Comparison of ENCODE assay signal across 8 cellular contexts in genomic region chr17:38333635-38334295, GRCh38. TPM values are rescaled to one million over a fixed set of nuclear protein-coding genes. Genes with fewer than 3 reads are reported as not detected.
DNase-seq lines count a peak whose midpoint lies in the region; ATAC-seq and TF ChIP-seq lines count a peak whose summit lies in the region.

No MANE protein-coding gene starts in this region.

- no peaks in the 10 kb centered on the region for H3K4me1 Mint-ChIP-seq in activated CD4-positive, alpha-beta memory T cell treated with anti-CD3 and anti-CD28 coated beads, Interleukin-2, amount 10 ng/mL, durations not matched to agents 7 days and 5 days

- H3K9me3 Mint-ChIP-seq in activated CD4-positive, alpha-beta memory T cell treated with anti-CD3 and anti-CD28 coated beads, Interleukin-2, amount 10 ng/mL, durations not matched to agents 7 days and 5 days: no peaks in the 10 kb centered on the region

- H3K4me3 Mint-ChIP-seq in activated CD4-positive, alpha-beta memory T cell treated with anti-CD3 and anti-CD28 coated beads, Interleukin-2, amount 10 ng/mL, durations not matched to agents 7 days and 5 days: no peak overlapping the region

- H3K27ac Mint-ChIP-seq in activated CD4-positive, alpha-beta memory T cell treated with anti-CD3 and anti-CD28 coated beads, Interleukin-2, amount 10 ng/mL, durations not matched to agents 7 days and 5 days: no peak overlapping the region

- DNase-seq in DMS 273 (lab: John Stamatoyannopoulos, UW; ENCODE audit: unreplicated experiment): peak; percentile 74
- DNase-seq in DMS 273 treated with DMSO at 0.1 percent for 48 hours (lab: John Stamatoyannopoulos, UW): no peak
- peak; percentile 47 to 53 for DNase-seq in Kasumi-1 (lab: John Stamatoyannopoulos, UW)
- DNase-seq in activated CD4-positive, alpha-beta memory T cell treated with anti-CD3 and anti-CD28 coated beads, Interleukin-2, amount 10 ng/mL, durations not matched to agents 7 days and 5 days: peak; percentile 64
- DNase-seq in fibroblast of villous mesenchyme (ENCODE audit: low read depth): no peak
- peak; percentile 30 for DNase-seq in stimulated activated CD4-positive, alpha-beta T cell treated with anti-CD3 and anti-CD28 coated beads, Interleukin-4, amount 100 ng/mL, for 24 hours

- CTCF ChIA-PET in activated CD4-positive, alpha-beta memory T cell treated with anti-CD3 and anti-CD28 coated beads, Interleukin-2, amount 10 ng/mL, durations not matched to agents 7 days and 5 days (lab: Charles Lee): interaction anchor here (0.7 to 4.7 kb wide), 8 partner anchors 9 to 80 kb away, joined by 3 to 19 read pairs (median 6); partner anchors contain the start of gene SOCS7

- no peak overlapping the region for H3K4me3 ChIP-seq in fibroblast of villous mesenchyme (ENCODE audit: low read depth, low read length)

- H3K27me3 Mint-ChIP-seq in activated CD4-positive, alpha-beta memory T cell treated with anti-CD3 and anti-CD28 coated beads, Interleukin-2, amount 10 ng/mL, durations not matched to agents 7 days and 5 days: peaks cover 2% of the 10 kb centered on the region

- POLR2A ChIA-PET in activated CD4-positive, alpha-beta memory T cell treated with anti-CD3 and anti-CD28 coated beads, Interleukin-2, amount 10 ng/mL, durations not matched to agents 7 days and 5 days (lab: Charles Lee): no interaction called here

- no peaks in the 10 kb centered on the region for H3K36me3 Mint-ChIP-seq in activated CD4-positive, alpha-beta memory T cell treated with anti-CD3 and anti-CD28 coated beads, Interleukin-2, amount 10 ng/mL, durations not matched to agents 7 days and 5 days (ENCODE audit: low read depth)

- no peak for ATAC-seq in GM19455 (IDR thresholded peaks at IDR 0.05; ENCODE audit: unreplicated experiment)
- ATAC-seq in HG02870 (IDR thresholded peaks at IDR 0.05; ENCODE audit: unreplicated experiment): no peak

- TF ChIP-seq CTCF in fibroblast of villous mesenchyme (IDR thresholded peaks at IDR 0.05; ENCODE audit: insufficient read depth, low read depth, low read length): peak; percentile 76

RNA-seq across cellular contexts. Expression of gene GPR179, which starts 10.0 kb away (rescaled TPM):
- total RNA-seq in activated CD4-positive, alpha-beta memory T cell treated with anti-CD3 and anti-CD28 coated beads, Interleukin-2, amount 10 ng/mL, durations not matched to agents 7 days and 5 days: under 1 TPM in 1 of 2 experiments, not detected in 1; 0.08 TPM
- total RNA-seq in fibroblast of villous mesenchyme: under 0.01 TPM in 1 of 2 replicates, not detected in the other

RNA-seq across cellular contexts. Expression of gene SOCS7, which starts 17.9 kb away (rescaled TPM):
- total RNA-seq in activated CD4-positive, alpha-beta memory T cell treated with anti-CD3 and anti-CD28 coated beads, Interleukin-2, amount 10 ng/mL, durations not matched to agents 7 days and 5 days: 10 to 100 TPM; 14.1 to 15.0 TPM
- total RNA-seq in fibroblast of villous mesenchyme: 11.2 and 13.9 TPM in 2 replicates

RNA-seq across cellular contexts. Expression of gene MRPL45, which starts 36.8 kb away (rescaled TPM):
- 10 to 100 TPM; 25.2 to 26.9 TPM for total RNA-seq in activated CD4-positive, alpha-beta memory T cell treated with anti-CD3 and anti-CD28 coated beads, Interleukin-2, amount 10 ng/mL, durations not matched to agents 7 days and 5 days
- total RNA-seq in fibroblast of villous mesenchyme: 28.0 and 30.2 TPM in 2 replicates

Comparison
In these comparisons a context has a peak if more than half of its experiments do, and no peak if none do; other contexts are left out.
1. DNase-seq: peak in DMS 273 (single experiment), Kasumi-1 (2 of 2), activated CD4-positive, alpha-beta memory T cell treated with anti-CD3 and anti-CD28 coated beads, Interleukin-2, amount 10 ng/mL, durations not matched to agents 7 days and 5 days (single experiment) and stimulated activated CD4-positive, alpha-beta T cell treated with anti-CD3 and anti-CD28 coated beads, Interleukin-4, amount 100 ng/mL, for 24 hours (single experiment); none in DMS 273 treated with DMSO at 0.1 percent for 48 hours (single experiment) and fibroblast of villous mesenchyme (single experiment).